Comparison of ENCODE assay signal across 15 cellular contexts in the genomic region with DNA sequence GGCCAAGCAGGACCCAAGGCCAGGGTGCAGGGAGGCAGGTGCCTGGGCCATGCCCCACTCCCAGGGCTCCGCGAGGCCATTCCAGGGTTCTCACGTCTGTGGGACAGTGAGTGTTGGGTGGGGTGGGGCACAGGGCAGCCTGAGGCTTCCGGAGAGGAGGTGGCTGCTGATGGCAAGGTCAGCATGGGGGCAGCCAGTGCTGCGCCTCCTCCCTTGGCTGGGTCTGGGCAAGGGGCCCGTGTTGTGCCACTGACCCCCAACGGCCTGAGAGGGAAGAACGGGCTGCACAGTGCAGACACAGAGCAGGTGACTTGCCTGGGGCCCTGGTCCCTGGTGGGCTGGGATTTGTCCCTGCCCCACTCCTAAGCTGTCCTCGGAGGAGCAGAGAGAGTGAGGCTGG.
DNase-seq lines count a peak whose midpoint lies in the region; ATAC-seq and TF ChIP-seq lines count a peak whose summit lies in the region.
"Had no signal": no experiment of that assay in that cellular context is flagged by ENCODE, and none has a peak within 500 bp of the region (broad histone marks: within the 10 kb centered on the region; RNA-seq: fewer than 3 reads in every experiment).

No MANE protein-coding gene starts in this region.

- no peak for DNase-seq in Right ventricle myocardium inferior (ENCODE audit: missing footprints)
- DNase-seq in cardiac septum (ENCODE audit: low spot score) = no peak
- no peak for DNase-seq in lower lobe of right lung
- DNase-seq in NCI-H1105 (lab: John Stamatoyannopoulos, UW) = no peak
- DNase-seq in stimulated activated naive CD8-positive, alpha-beta T cell treated with anti-CD3 and anti-CD28 coated beads, Interleukin-15, amount 100 ng/mL, for 72 hours = no peak
- no peak for DNase-seq in NCI-H1694 (lab: John Stamatoyannopoulos, UW)
- DNase-seq: ACHN; activated T-cell treated with anti-CD3 and anti-CD28 coated beads, Interleukin-2, amount 50 U/mL, for 72 hours; brain microvascular endothelial cell; KG1; NCI-H2107 had no signal

- WGBS in urinary bladder = 81% methylated on average over 9 of the region's 9 CpGs

- ATAC-seq in Right ventricle myocardium inferior (peak; percentile 51), lower lobe of right lung (no peak)
- ATAC-seq in stimulated activated naive CD8-positive, alpha-beta T cell treated with anti-CD3 and anti-CD28 coated beads, Interleukin-15, amount 100 ng/mL, for 72 hours = no peak
- ATAC-seq: activated CD4-positive, CD25-positive, alpha-beta regulatory T cell treated with anti-CD3 and anti-CD28 coated beads, Interleukin-2, amount 50 U/mL, for 24 hours; activated T-cell treated with anti-CD3 and anti-CD28 coated beads, Interleukin-2, amount 50 U/mL, for 72 hours; Panc1 had no signal

- H3K4me1 Mint-ChIP-seq in stimulated activated naive CD8-positive, alpha-beta T cell treated with anti-CD3 and anti-CD28 coated beads, Interleukin-15, amount 100 ng/mL, for 72 hours = peaks cover 70% of the 10 kb centered on the region

- no peak overlapping the region for H3K27ac Mint-ChIP-seq in stimulated activated naive CD8-positive, alpha-beta T cell treated with anti-CD3 and anti-CD28 coated beads, Interleukin-15, amount 100 ng/mL, for 72 hours
- H3K27ac Mint-ChIP-seq: activated T-cell treated with anti-CD3 and anti-CD28 coated beads, Interleukin-2, amount 50 U/mL, for 72 hours had no signal

- intact Hi-C loops in Right ventricle myocardium inferior (cut with DNase I) (loop anchor here (5.0 kb wide), 1 partner anchor 81 kb away; a partner anchor contains a TSS), cardiac septum (cut with DNase I) (loop anchor here (5.0 kb wide), 1 partner anchor 41 kb away; no protein-coding TSS in a partner anchor), lower lobe of right lung (cut with DNase I) (no loop called here)

- H3K9me3 Mint-ChIP-seq in stimulated activated naive CD8-positive, alpha-beta T cell treated with anti-CD3 and anti-CD28 coated beads, Interleukin-15, amount 100 ng/mL, for 72 hours = no peaks in the 10 kb centered on the region
- H3K9me3 Mint-ChIP-seq: activated T-cell treated with anti-CD3 and anti-CD28 coated beads, Interleukin-2, amount 50 U/mL, for 72 hours had no signal

- H3K27me3 ChIP-seq in lower lobe of right lung (ENCODE audit: low read depth) = no peaks in the 10 kb centered on the region
- H3K27me3 ChIP-seq: brain microvascular endothelial cell had no signal

- H3K27ac ChIP-seq in angular gyrus (ENCODE audit: low read depth, low read length) (peak overlapping the region; percentile 96), lower lobe of right lung (peak overlapping the region; percentile 76), urinary bladder (ENCODE audit: low read depth) (peak overlapping the region; percentile 46)

- no peak for TF ChIP-seq CTCF in lower lobe of right lung (IDR thresholded peaks at IDR 0.05)

- H3K36me3 ChIP-seq in lower lobe of right lung (peaks cover 28% of the 10 kb centered on the region), urinary bladder (ENCODE audit: insufficient read depth) (no peaks in the 10 kb centered on the region)
- H3K36me3 ChIP-seq: brain microvascular endothelial cell had no signal

- H3K4me1 ChIP-seq in lower lobe of right lung (peaks cover 100% of the 10 kb centered on the region), urinary bladder (ENCODE audit: insufficient read depth) (peaks cover 6% of the 10 kb centered on the region)

- peaks cover 23% of the 10 kb centered on the region for H3K27me3 Mint-ChIP-seq in stimulated activated naive CD8-positive, alpha-beta T cell treated with anti-CD3 and anti-CD28 coated beads, Interleukin-15, amount 100 ng/mL, for 72 hours

- no peaks in the 10 kb centered on the region for H3K9me3 ChIP-seq in lower lobe of right lung

- no peak overlapping the region for H3K4me3 ChIP-seq in lower lobe of right lung
- no peak overlapping the region for H3K4me3 ChIP-seq in urinary bladder (ENCODE audit: low read depth, low read length)

- no peak overlapping the region for H3K4me3 Mint-ChIP-seq in stimulated activated naive CD8-positive, alpha-beta T cell treated with anti-CD3 and anti-CD28 coated beads, Interleukin-15, amount 100 ng/mL, for 72 hours
- H3K4me3 Mint-ChIP-seq: activated T-cell treated with anti-CD3 and anti-CD28 coated beads, Interleukin-2, amount 50 U/mL, for 72 hours had no signal

Comparison
In these comparisons a context has a peak if more than half of its experiments do, and no peak if none do; other contexts are left out.
1. H3K27ac ChIP-seq: peak in every context shown above with its lines; median percentile 96 in angular gyrus; 76 in lower lobe of right lung; 46 in urinary bladder.